ENCODE assay signal across 28 cellular contexts in genomic region chr18:26524952-26525351, GRCh38.
"Had no signal": no experiment of that assay in that cellular context is flagged by ENCODE, and none has a peak within 500 bp of the region (broad histone marks: within the 10 kb centered on the region; RNA-seq: fewer than 3 reads in every experiment).

No MANE protein-coding gene starts in this region.

- H3K4me2 ChIP-seq: SK-N-SH had no signal

- H3K27ac Mint-ChIP-seq: activated CD4-positive, alpha-beta memory T cell treated with anti-CD3 and anti-CD28 coated beads for 36 hours; activated CD4-positive, alpha-beta T cell treated with anti-CD3 and anti-CD28 coated beads, Interleukin-2, amount 10 ng/mL, durations not matched to agents 7 days and 5 days; activated naive CD4-positive, alpha-beta T cell treated with anti-CD3 and anti-CD28 coated beads for 36 hours; activated naive CD8-positive, alpha-beta T cell; activated T-helper 17 cell treated with anti-CD3 and anti-CD28 coated beads, Interleukin-2, amount 50 U/mL, for 72 hours had no signal

- H3K36me3 Mint-ChIP-seq: activated CD4-positive, alpha-beta memory T cell treated with anti-CD3 and anti-CD28 coated beads for 36 hours; activated naive CD8-positive, alpha-beta T cell had no signal

- DNase-seq: activated CD4-positive, alpha-beta memory T cell treated with anti-CD3 and anti-CD28 coated beads for 36 hours; activated CD4-positive, alpha-beta T cell treated with anti-CD3 and anti-CD28 coated beads, Interleukin-2, amount 10 ng/mL, durations not matched to agents 7 days and 5 days; activated CD4-positive, CD25-positive, alpha-beta regulatory T cell; activated CD8-positive, alpha-beta memory T cell treated with anti-CD3 and anti-CD28 coated beads for 24 hours; activated gamma-delta T cell; activated naive CD4-positive, alpha-beta T cell treated with anti-CD3 and anti-CD28 coated beads for 36 hours; activated T-cell treated with anti-CD3 and anti-CD28 coated beads, Interleukin-2, amount 50 U/mL, for 4 hours; brain microvascular endothelial cell; cerebellar nuclear complex; NCI-H1092; NCI-H1417; NCI-H1930; NCI-H2107; NCI-H2171 treated with DMSO at 0.1 percent for 48 hours; NCI-H226; NCI-H526 treated with DMSO at 0.1 percent for 48 hours; NCI-H82; NK-92 treated with Interleukin-12 subunit alpha and Interleukin-12 subunit beta, amount 100 ng/mL, for 24 hours; Peyer's patch; Right ventricle myocardium superior; SJCRH30; SK-N-SH; T-helper 1 cell had no signal

- H3K9me3 ChIP-seq: Peyer's patch, SJCRH30, SK-N-SH had no signal

- H3K27me3 Mint-ChIP-seq: activated CD4-positive, alpha-beta memory T cell treated with anti-CD3 and anti-CD28 coated beads for 36 hours; activated CD4-positive, alpha-beta T cell treated with anti-CD3 and anti-CD28 coated beads, Interleukin-2, amount 10 ng/mL, durations not matched to agents 7 days and 5 days; activated naive CD8-positive, alpha-beta T cell; activated T-helper 17 cell treated with anti-CD3 and anti-CD28 coated beads, Interleukin-2, amount 50 U/mL, for 72 hours had no signal

- FAIRE-seq: colon had no signal

- H3K4me3 ChIP-seq: Peyer's patch, SJCRH30 had no signal

- H3K4me3 Mint-ChIP-seq: activated CD4-positive, alpha-beta memory T cell treated with anti-CD3 and anti-CD28 coated beads for 36 hours; activated CD4-positive, alpha-beta T cell treated with anti-CD3 and anti-CD28 coated beads, Interleukin-2, amount 10 ng/mL, durations not matched to agents 7 days and 5 days; activated naive CD4-positive, alpha-beta T cell treated with anti-CD3 and anti-CD28 coated beads for 36 hours; activated naive CD8-positive, alpha-beta T cell; activated T-cell treated with anti-CD3 and anti-CD28 coated beads, Interleukin-2, amount 50 U/mL, for 4 hours; activated T-helper 17 cell treated with anti-CD3 and anti-CD28 coated beads, Interleukin-2, amount 50 U/mL, for 72 hours had no signal

- H3K9ac ChIP-seq: SK-N-SH had no signal

- ATAC-seq: activated T-cell treated with anti-CD3 and anti-CD28 coated beads, Interleukin-2, amount 50 U/mL, for 4 hours; activated T-helper 17 cell treated with anti-CD3 and anti-CD28 coated beads, Interleukin-2, amount 50 U/mL, for 72 hours had no signal

- H3K36me3 ChIP-seq: brain microvascular endothelial cell, Peyer's patch, SJCRH30 had no signal

- H3K9me3 Mint-ChIP-seq: activated CD4-positive, alpha-beta memory T cell treated with anti-CD3 and anti-CD28 coated beads for 36 hours; activated CD4-positive, alpha-beta T cell treated with anti-CD3 and anti-CD28 coated beads, Interleukin-2, amount 10 ng/mL, durations not matched to agents 7 days and 5 days; activated naive CD4-positive, alpha-beta T cell treated with anti-CD3 and anti-CD28 coated beads for 36 hours; activated T-cell treated with anti-CD3 and anti-CD28 coated beads, Interleukin-2, amount 50 U/mL, for 4 hours; activated T-helper 17 cell treated with anti-CD3 and anti-CD28 coated beads, Interleukin-2, amount 50 U/mL, for 72 hours had no signal

- H3K4me1 Mint-ChIP-seq: activated CD4-positive, alpha-beta T cell treated with anti-CD3 and anti-CD28 coated beads, Interleukin-2, amount 10 ng/mL, durations not matched to agents 7 days and 5 days had no signal

- H3K27me3 ChIP-seq: brain microvascular endothelial cell, Peyer's patch, SJCRH30 had no signal

- H3K27ac ChIP-seq: brain microvascular endothelial cell, Peyer's patch, RWPE1, SJCRH30, VCaP had no signal

- H3K4me1 ChIP-seq: Peyer's patch, SJCRH30 had no signal
